ENCODE assay signal across 1 cellular context in genomic region chr22:44671742-44672141, GRCh38.
A peak's percentile ranks its signal among the peaks of the same experiment; 100 is the strongest.
TF ChIP-seq lines count a peak whose summit lies in the region.

No MANE protein-coding gene starts in this region.

TF ChIP-seq in HepG2, 621 proteins besides CTCF, POLR2A, EP300 and RAD21 (continues in another document):
- TF ChIP-seq KMT2A (CRISPR knock-in tag; IDR thresholded peaks at IDR 0.05): no peak
- peak; percentile 93 for TF ChIP-seq CEBPB (IDR thresholded peaks at IDR 0.05; ENCODE audit: borderline replicate concordance, low read depth, low read length)
- TF ChIP-seq CBX2 (IDR thresholded peaks at IDR 0.05; ENCODE audit: low read depth, low read length): no peak
- TF ChIP-seq CBX2 (CRISPR knock-in tag; IDR thresholded peaks at IDR 0.05; ENCODE audit: low read depth): no peak
- no peak for TF ChIP-seq SKIL (CRISPR knock-in tag; IDR thresholded peaks at IDR 0.05; ENCODE audit: borderline replicate concordance)
- TF ChIP-seq RFX3 (CRISPR knock-in tag; IDR thresholded peaks at IDR 0.05): no peak
- TF ChIP-seq GATAD2A (CRISPR knock-in tag; IDR thresholded peaks at IDR 0.05): peak; percentile 28; the same call in 1 of the 2 replicates
- TF ChIP-seq ATF7 (IDR thresholded peaks at IDR 0.05): peak; percentile 91
- no peak for TF ChIP-seq ATF7 (CRISPR knock-in tag; IDR thresholded peaks at IDR 0.05)
- no peak for TF ChIP-seq MAF1 (CRISPR knock-in tag; IDR thresholded peaks at IDR 0.05; ENCODE audit: borderline replicate concordance)
- TF ChIP-seq ZBTB21 (CRISPR knock-in tag; IDR thresholded peaks at IDR 0.05): peak; percentile 75; the same call in 1 of the 2 replicates
- TF ChIP-seq ZNF124 (CRISPR knock-in tag; IDR thresholded peaks at IDR 0.05): no peak
- TF ChIP-seq GABPB1 (CRISPR knock-in tag; IDR thresholded peaks at IDR 0.05): no peak
- TF ChIP-seq ZNF800 (CRISPR knock-in tag; IDR thresholded peaks at IDR 0.05): no peak
- no peak for TF ChIP-seq ATF1 (CRISPR knock-in tag; IDR thresholded peaks at IDR 0.05)
- no peak for TF ChIP-seq CBX5 (CRISPR knock-in tag; IDR thresholded peaks at IDR 0.05; ENCODE audit: borderline replicate concordance)
- no peak for TF ChIP-seq ZNF274 (CRISPR knock-in tag; IDR thresholded peaks at IDR 0.05)
- 0 out of 2 replicates have a peak, but pooled peaks have one; percentile 11 for TF ChIP-seq ATF3 (CRISPR knock-in tag; IDR thresholded peaks at IDR 0.05)
- no peak for TF ChIP-seq NR2F2 (IDR thresholded peaks at IDR 0.05; ENCODE audit: borderline replicate concordance, low read depth)
- no peak for TF ChIP-seq SIX4 (CRISPR knock-in tag; IDR thresholded peaks at IDR 0.05)
- no peak for TF ChIP-seq JDP2 (CRISPR knock-in tag; IDR thresholded peaks at IDR 0.05; ENCODE audit: borderline replicate concordance)
- no peak for TF ChIP-seq ZNF788 (CRISPR knock-in tag; IDR thresholded peaks at IDR 0.05; ENCODE audit: borderline replicate concordance)
- TF ChIP-seq USF2 (IDR thresholded peaks at IDR 0.05; ENCODE audit: low read depth, low read length): peak; percentile 76
- peak; percentile 63; the same call in 1 of the 2 replicates for TF ChIP-seq USF2 (CRISPR knock-in tag; IDR thresholded peaks at IDR 0.05; ENCODE audit: borderline replicate concordance)
- no peak for TF ChIP-seq ZFX (CRISPR knock-in tag; IDR thresholded peaks at IDR 0.05; ENCODE audit: low read depth)
- no peak for TF ChIP-seq KMT2B (CRISPR knock-in tag; IDR thresholded peaks at IDR 0.05)
- TF ChIP-seq MLX (CRISPR knock-in tag; IDR thresholded peaks at IDR 0.05): no peak
- no peak for TF ChIP-seq ARNT (IDR thresholded peaks at IDR 0.05)
- no peak for TF ChIP-seq ZNF772 (CRISPR knock-in tag; IDR thresholded peaks at IDR 0.05)
- no peak for TF ChIP-seq ZNF101 (CRISPR knock-in tag; IDR thresholded peaks at IDR 0.05; ENCODE audit: borderline replicate concordance, low read depth)
- no peak for TF ChIP-seq ZBTB38 (CRISPR knock-in tag; IDR thresholded peaks at IDR 0.05)
- TF ChIP-seq ARNTL (CRISPR knock-in tag; IDR thresholded peaks at IDR 0.05): no peak
- TF ChIP-seq ZNF672 (CRISPR knock-in tag; IDR thresholded peaks at IDR 0.05): no peak
- TF ChIP-seq TOE1 (CRISPR knock-in tag; IDR thresholded peaks at IDR 0.05): no peak
- TF ChIP-seq SOX5 (CRISPR knock-in tag; IDR thresholded peaks at IDR 0.05; ENCODE audit: borderline replicate concordance): 0 out of 2 replicates have a peak, but pooled peaks have one; percentile 11
- TF ChIP-seq FOSL2 (CRISPR knock-in tag; IDR thresholded peaks at IDR 0.05): peak; percentile 9; the same call in 1 of the 2 replicates
- TF ChIP-seq NFATC3 (CRISPR knock-in tag; IDR thresholded peaks at IDR 0.05): no peak
- TF ChIP-seq ATF2 (CRISPR knock-in tag; IDR thresholded peaks at IDR 0.05): peak; percentile 73; the same call in 1 of the 2 replicates
- TF ChIP-seq PTBP1 (IDR thresholded peaks at IDR 0.05; ENCODE audit: low read depth, low read length, poor library complexity, severe bottlenecking): no peak
- TF ChIP-seq ZFAT (CRISPR knock-in tag; conservative IDR thresholded peaks at IDR 0.05): no peak
- TF ChIP-seq ZNF839 (CRISPR knock-in tag; IDR thresholded peaks at IDR 0.05; ENCODE audit: borderline replicate concordance): no peak
- no peak for TF ChIP-seq ZNF709 (CRISPR knock-in tag; IDR thresholded peaks at IDR 0.05)
- TF ChIP-seq FOXA3 (CRISPR knock-in tag; IDR thresholded peaks at IDR 0.05): 0 out of 2 replicates have a peak, but pooled peaks have one; percentile 10
- no peak for TF ChIP-seq TBX2 (CRISPR knock-in tag; IDR thresholded peaks at IDR 0.05; ENCODE audit: borderline replicate concordance)
- TF ChIP-seq ZFP62 (CRISPR knock-in tag; IDR thresholded peaks at IDR 0.05): no peak
- TF ChIP-seq EHMT2 (IDR thresholded peaks at IDR 0.05; ENCODE audit: borderline replicate concordance, low read depth, low read length): no peak
- TF ChIP-seq POGK (CRISPR knock-in tag; conservative IDR thresholded peaks at IDR 0.05): no peak
- no peak for TF ChIP-seq RAD51 (IDR thresholded peaks at IDR 0.05; ENCODE audit: borderline replicate concordance)
- no peak for TF ChIP-seq ZNF530 (CRISPR knock-in tag; IDR thresholded peaks at IDR 0.05; ENCODE audit: low read depth)
- peak; percentile 42; the same call in 1 of the 2 replicates for TF ChIP-seq MNT (IDR thresholded peaks at IDR 0.05)
- 0 out of 2 replicates have a peak, but pooled peaks have one; percentile 32 for TF ChIP-seq MAX (IDR thresholded peaks at IDR 0.05)
- TF ChIP-seq NR3C1 (CRISPR knock-in tag; IDR thresholded peaks at IDR 0.05): no peak
- TF ChIP-seq CREB1 (IDR thresholded peaks at IDR 0.05): peak; percentile 64
- TF ChIP-seq CREB1 (CRISPR knock-in tag; IDR thresholded peaks at IDR 0.05): no peak
- TF ChIP-seq ZBTB37 (CRISPR knock-in tag; IDR thresholded peaks at IDR 0.05): no peak
- TF ChIP-seq TFE3 (CRISPR knock-in tag; IDR thresholded peaks at IDR 0.05): peak; percentile 71; the same call in 1 of the 2 replicates
- no peak for TF ChIP-seq MAFK (conservative IDR thresholded peaks at IDR 0.05 in 1 of 2, IDR thresholded peaks at IDR 0.05 in 1 of 2; ENCODE audit: low read length in 2 of 2)
- peak; percentile 69 for TF ChIP-seq CEBPG (CRISPR knock-in tag; IDR thresholded peaks at IDR 0.05)
- TF ChIP-seq ZNF569 (CRISPR knock-in tag; IDR thresholded peaks at IDR 0.05; ENCODE audit: borderline replicate concordance): no peak
